ENCODE assay signal across 7 cellular contexts in the genomic region with DNA sequence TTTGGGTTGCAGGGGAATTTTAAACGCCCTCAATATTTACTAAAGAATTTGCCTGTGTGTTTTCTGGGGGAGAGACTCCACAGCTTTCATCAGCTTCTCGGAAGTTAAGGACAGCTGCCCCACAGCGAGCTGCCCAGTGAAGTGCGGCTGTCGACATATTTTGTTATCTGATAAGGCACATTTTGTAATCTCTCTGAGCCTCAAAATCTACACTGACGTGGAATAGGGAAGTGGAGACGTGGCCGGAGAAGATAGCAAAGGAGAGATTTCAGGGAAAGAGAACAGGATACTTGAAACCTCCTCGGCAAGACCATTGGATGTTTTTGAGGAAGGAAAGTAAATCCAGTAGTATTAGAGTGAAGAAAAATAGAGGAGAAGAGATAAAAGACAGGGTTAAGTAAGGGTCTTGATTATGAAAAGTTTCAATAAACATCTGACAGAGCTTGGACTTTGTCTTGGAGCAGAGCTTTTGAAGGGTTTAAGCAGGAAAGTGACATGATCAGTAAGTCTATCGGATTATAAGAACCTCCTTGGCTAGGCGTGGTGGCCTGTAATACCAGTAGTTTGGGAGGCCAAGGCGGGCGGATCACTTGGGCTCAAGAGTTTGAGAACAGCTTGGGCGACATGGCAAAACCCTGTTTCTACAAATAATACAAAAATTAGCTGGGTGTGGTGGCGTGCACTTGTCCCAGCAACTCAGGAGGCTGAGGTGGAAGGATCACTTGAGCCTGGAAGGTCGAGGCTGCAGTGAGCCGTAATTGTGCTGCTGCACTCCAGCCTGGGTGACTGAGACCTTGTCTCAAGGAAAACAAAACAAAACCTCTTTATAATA. TPM values are rescaled to one million over a fixed set of nuclear protein-coding genes. Genes with fewer than 3 reads are reported as not detected.
DNase-seq lines count a peak whose midpoint lies in the region; ATAC-seq, FAIRE-seq and TF ChIP-seq lines count a peak whose summit lies in the region.

No MANE protein-coding gene starts in this region.

- in situ Hi-C loops in transverse colon (cut with MboI; ENCODE audit: low pct_ligation_motif_present in 1 of 4, low pct_unique_long_range_greater_than_20kb in 1 of 4, low sequenced_read_pairs in 3 of 4), result loop anchor here (10.0 kb wide), 1 partner anchor 134 kb away; no protein-coding TSS in a partner anchor

- no peak for TF ChIP-seq CTCF in lower leg skin (IDR thresholded peaks at IDR 0.05)
- TF ChIP-seq CTCF in transverse colon (IDR thresholded peaks at IDR 0.05), result no peak

- no peaks in the 10 kb centered on the region for H3K9me3 ChIP-seq in transverse colon

- WGBS in lower leg skin, 2 donors, result 24 to 31% methylated on average over 17 of the region's 17 CpGs
- 28 to 31% methylated on average over 13 to 17 of the region's 17 CpGs for WGBS in transverse colon (ENCODE audit: low coverage in 1 of 2), 2 donors

- peak overlapping the region; percentile 75 for H3K27ac ChIP-seq in caudate nucleus (ENCODE audit: low read depth, low read length)
- H3K27ac ChIP-seq in transverse colon, result peak overlapping the region; percentile 91 to 96 (median 94)

- no peaks in the 10 kb centered on the region for H3K27me3 ChIP-seq in transverse colon

- TF ChIP-seq EP300 in transverse colon (IDR thresholded peaks at IDR 0.05; ENCODE audit: low read depth), result no peak

- intact Hi-C loops in lower leg skin (cut with DNase I; ENCODE audit: low total_unique reads), result loop anchor here (10.0 kb wide), 1 partner anchor 114 kb away; a partner anchor contains a TSS
- intact Hi-C loops in transverse colon (cut with DNase I; ENCODE audit: low total_unique reads), result loop anchor here (10.0 kb wide), 1 partner anchor 114 kb away; a partner anchor contains a TSS

- no peak for FAIRE-seq in frontal cortex (lab: Jason Lieb, UNC)

- peaks cover 9 to 22% (median 16%) of the 10 kb centered on the region in 4 donors for H3K4me1 ChIP-seq in transverse colon

- DNase-seq in NOMO-1 treated with DMSO at 0.1 percent for 48 hours (lab: John Stamatoyannopoulos, UW; ENCODE audit: unreplicated experiment) (peak; percentile 71), caudate nucleus (lab: John Stamatoyannopoulos, UW) (peak in 2 of 61 donors; percentile 30 to 54), lower leg skin (ENCODE audit: low spot score in 2 of 2) (no peak), transverse colon (peak; percentile 17), frontal cortex (ENCODE audit: low spot score in 2 of 2) (no peak)

- ATAC-seq in GM18511 (IDR thresholded peaks at IDR 0.05; ENCODE audit: unreplicated experiment) (peak; percentile 20), HG02763 (IDR thresholded peaks at IDR 0.05; ENCODE audit: unreplicated experiment) (peak; percentile 5)

- H3K36me3 ChIP-seq in transverse colon, result no peaks in the 10 kb centered on the region

- H3K4me3 ChIP-seq in lower leg skin (ENCODE audit: low read depth, poor library complexity, severe bottlenecking) (peak overlapping the region; percentile 32), transverse colon (peak overlapping the region; percentile 37 to 71 (median 58))

- TF ChIP-seq POLR2A in lower leg skin (IDR thresholded peaks at IDR 0.05) (no peak), transverse colon (IDR thresholded peaks at IDR 0.05) (no peak)

RNA-seq across cellular contexts. Expression of a gene that starts 1.1 kb away (rescaled TPM):
- total RNA-seq in lower leg skin (10 to 100 TPM in 3 of 4 donors, 1 to 10 TPM in 1; 9.4 to 12.9 (median 12.1) TPM), transverse colon (1 to 10 TPM; 5.6 to 8.4 (median 7.7) TPM), frontal cortex (16.3 TPM)

RNA-seq across cellular contexts. Expression of a gene that starts 56.1 kb away (rescaled TPM):
- total RNA-seq in lower leg skin, result 10 to 100 TPM; 55.5 to 81.4 (median 72.7) TPM
- total RNA-seq in transverse colon, result 10 to 100 TPM in 3 of 4 donors, 1 to 10 TPM in 1; 8.0 to 47.8 (median 41.7) TPM
- 47.3 TPM for total RNA-seq in frontal cortex

Comparison
In these comparisons a context has a peak if more than half of its experiments do, and no peak if none do; other contexts are left out.
1. DNase-seq: peak in NOMO-1 treated with DMSO at 0.1 percent for 48 hours (single experiment) and transverse colon (single experiment); none in lower leg skin (0 of 2) and frontal cortex (0 of 2).